Comparison of ENCODE assay signal across 1 cellular context in the genomic region with DNA sequence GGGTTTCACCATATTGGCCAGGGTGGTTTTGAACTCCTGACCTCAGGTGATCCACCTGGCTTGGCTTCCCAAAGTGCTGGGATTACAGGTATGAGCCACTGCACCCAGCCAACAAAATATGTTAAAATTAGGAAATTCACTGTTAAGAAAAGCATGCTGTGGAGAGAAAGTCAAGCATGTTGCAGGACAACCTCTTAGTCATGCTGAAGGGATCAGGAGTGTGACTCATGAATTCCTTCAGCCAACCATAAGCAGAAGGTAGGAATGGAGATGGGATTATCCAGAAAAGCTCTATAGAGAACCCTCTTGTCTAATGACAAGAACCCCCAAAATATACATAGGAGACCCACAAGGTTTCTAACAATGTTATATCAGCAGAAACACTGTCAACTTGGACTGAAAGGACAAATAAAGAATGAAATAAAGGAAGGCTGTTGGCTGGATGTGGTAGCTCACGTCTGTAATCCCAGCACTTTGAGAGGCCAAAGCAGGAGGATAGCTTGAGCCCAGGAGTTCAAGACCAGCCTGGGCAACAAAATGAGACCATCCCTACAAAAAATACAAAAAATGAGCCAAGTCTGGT.
TF ChIP-seq lines count a peak whose summit lies in the region.

No MANE protein-coding gene starts in this region.

TF ChIP-seq in IMR-90, 13 proteins besides CTCF, POLR2A, EP300 and RAD21:
- TF ChIP-seq FOS (IDR thresholded peaks at IDR 0.05; ENCODE audit: low read depth, low read length): peak; percentile 59
- TF ChIP-seq, protein P1, sequence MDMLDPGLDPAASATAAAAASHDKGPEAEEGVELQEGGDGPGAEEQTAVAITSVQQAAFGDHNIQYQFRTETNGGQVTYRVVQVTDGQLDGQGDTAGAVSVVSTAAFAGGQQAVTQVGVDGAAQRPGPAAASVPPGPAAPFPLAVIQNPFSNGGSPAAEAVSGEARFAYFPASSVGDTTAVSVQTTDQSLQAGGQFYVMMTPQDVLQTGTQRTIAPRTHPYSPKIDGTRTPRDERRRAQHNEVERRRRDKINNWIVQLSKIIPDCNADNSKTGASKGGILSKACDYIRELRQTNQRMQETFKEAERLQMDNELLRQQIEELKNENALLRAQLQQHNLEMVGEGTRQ (IDR thresholded peaks at IDR 0.05; ENCODE audit: low read depth, low read length): no peak
- peak; percentile 13; the same call in 1 of the 2 replicates for TF ChIP-seq CEBPB (IDR thresholded peaks at IDR 0.05; ENCODE audit: low read depth, low read length)
- peak; percentile 22; the same call in 1 of the 2 replicates for TF ChIP-seq NFE2L2 (IDR thresholded peaks at IDR 0.05; ENCODE audit: low read depth, low read length)
TF ChIP-seq in IMR-90: peak in this region for 3.
